Comparison of ENCODE assay signal across 1 cellular context in the genomic region with DNA sequence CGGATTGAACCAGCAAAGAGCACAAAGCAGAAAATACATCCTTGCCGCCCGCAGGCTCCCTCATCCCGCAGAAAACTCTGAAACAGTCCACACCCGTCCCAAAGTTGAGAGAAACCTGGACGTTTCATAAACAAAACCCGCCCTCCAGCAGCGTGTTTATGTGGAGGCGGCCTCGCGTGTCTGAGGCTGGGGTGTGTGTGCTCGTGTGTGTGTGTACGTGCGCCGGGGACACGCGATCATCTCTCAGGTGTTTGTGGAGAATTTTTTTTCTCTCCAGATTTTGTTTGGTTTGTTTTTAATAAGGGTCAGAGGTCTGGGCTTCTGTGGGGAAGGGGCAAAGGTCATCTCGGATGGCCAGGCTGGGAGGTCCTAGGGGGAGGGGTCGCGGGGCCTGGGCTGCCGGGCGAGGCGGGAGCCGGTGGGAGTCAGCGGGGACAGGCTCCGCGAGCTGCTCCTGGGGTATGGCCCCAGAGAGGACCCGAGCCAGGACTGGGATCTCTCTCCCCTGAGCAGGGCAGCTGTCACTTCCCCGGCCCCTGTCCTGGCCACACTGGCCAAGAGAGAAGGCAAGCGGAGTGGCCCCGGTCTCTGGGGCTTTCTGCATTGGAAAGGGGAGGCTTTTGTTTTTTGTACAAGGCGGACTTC.
TF ChIP-seq lines count a peak whose summit lies in the region.

No MANE protein-coding gene starts in this region.

TF ChIP-seq in HepG2, 621 proteins besides CTCF, POLR2A, EP300 and RAD21 (continued from another document and continues in another):
- TF ChIP-seq, protein P1, sequence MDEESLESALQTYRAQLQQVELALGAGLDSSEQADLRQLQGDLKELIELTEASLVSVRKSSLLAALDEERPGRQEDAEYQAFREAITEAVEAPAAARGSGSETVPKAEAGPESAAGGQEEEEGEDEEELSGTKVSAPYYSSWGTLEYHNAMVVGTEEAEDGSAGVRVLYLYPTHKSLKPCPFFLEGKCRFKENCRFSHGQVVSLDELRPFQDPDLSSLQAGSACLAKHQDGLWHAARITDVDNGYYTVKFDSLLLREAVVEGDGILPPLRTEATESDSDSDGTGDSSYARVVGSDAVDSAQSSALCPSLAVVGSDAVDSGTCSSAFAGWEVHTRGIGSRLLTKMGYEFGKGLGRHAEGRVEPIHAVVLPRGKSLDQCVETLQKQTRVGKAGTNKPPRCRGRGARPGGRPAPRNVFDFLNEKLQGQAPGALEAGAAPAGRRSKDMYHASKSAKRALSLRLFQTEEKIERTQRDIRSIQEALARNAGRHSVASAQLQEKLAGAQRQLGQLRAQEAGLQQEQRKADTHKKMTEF (CRISPR knock-in tag; IDR thresholded peaks at IDR 0.05): peak; percentile 70; the same call in 1 of the 2 replicates
- TF ChIP-seq, protein P2, sequence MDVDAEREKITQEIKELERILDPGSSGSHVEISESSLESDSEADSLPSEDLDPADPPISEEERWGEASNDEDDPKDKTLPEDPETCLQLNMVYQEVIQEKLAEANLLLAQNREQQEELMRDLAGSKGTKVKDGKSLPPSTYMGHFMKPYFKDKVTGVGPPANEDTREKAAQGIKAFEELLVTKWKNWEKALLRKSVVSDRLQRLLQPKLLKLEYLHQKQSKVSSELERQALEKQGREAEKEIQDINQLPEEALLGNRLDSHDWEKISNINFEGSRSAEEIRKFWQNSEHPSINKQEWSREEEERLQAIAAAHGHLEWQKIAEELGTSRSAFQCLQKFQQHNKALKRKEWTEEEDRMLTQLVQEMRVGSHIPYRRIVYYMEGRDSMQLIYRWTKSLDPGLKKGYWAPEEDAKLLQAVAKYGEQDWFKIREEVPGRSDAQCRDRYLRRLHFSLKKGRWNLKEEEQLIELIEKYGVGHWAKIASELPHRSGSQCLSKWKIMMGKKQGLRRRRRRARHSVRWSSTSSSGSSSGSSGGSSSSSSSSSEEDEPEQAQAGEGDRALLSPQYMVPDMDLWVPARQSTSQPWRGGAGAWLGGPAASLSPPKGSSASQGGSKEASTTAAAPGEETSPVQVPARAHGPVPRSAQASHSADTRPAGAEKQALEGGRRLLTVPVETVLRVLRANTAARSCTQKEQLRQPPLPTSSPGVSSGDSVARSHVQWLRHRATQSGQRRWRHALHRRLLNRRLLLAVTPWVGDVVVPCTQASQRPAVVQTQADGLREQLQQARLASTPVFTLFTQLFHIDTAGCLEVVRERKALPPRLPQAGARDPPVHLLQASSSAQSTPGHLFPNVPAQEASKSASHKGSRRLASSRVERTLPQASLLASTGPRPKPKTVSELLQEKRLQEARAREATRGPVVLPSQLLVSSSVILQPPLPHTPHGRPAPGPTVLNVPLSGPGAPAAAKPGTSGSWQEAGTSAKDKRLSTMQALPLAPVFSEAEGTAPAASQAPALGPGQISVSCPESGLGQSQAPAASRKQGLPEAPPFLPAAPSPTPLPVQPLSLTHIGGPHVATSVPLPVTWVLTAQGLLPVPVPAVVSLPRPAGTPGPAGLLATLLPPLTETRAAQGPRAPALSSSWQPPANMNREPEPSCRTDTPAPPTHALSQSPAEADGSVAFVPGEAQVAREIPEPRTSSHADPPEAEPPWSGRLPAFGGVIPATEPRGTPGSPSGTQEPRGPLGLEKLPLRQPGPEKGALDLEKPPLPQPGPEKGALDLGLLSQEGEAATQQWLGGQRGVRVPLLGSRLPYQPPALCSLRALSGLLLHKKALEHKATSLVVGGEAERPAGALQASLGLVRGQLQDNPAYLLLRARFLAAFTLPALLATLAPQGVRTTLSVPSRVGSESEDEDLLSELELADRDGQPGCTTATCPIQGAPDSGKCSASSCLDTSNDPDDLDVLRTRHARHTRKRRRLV (CRISPR knock-in tag; IDR thresholded peaks at IDR 0.05): no peak
- TF ChIP-seq, protein P3, sequence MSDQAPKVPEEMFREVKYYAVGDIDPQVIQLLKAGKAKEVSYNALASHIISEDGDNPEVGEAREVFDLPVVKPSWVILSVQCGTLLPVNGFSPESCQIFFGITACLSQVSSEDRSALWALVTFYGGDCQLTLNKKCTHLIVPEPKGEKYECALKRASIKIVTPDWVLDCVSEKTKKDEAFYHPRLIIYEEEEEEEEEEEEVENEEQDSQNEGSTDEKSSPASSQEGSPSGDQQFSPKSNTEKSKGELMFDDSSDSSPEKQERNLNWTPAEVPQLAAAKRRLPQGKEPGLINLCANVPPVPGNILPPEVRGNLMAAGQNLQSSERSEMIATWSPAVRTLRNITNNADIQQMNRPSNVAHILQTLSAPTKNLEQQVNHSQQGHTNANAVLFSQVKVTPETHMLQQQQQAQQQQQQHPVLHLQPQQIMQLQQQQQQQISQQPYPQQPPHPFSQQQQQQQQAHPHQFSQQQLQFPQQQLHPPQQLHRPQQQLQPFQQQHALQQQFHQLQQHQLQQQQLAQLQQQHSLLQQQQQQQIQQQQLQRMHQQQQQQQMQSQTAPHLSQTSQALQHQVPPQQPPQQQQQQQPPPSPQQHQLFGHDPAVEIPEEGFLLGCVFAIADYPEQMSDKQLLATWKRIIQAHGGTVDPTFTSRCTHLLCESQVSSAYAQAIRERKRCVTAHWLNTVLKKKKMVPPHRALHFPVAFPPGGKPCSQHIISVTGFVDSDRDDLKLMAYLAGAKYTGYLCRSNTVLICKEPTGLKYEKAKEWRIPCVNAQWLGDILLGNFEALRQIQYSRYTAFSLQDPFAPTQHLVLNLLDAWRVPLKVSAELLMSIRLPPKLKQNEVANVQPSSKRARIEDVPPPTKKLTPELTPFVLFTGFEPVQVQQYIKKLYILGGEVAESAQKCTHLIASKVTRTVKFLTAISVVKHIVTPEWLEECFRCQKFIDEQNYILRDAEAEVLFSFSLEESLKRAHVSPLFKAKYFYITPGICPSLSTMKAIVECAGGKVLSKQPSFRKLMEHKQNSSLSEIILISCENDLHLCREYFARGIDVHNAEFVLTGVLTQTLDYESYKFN (CRISPR knock-in tag; conservative IDR thresholded peaks at IDR 0.05): peak; percentile 94
- TF ChIP-seq ZNF382 (CRISPR knock-in tag; IDR thresholded peaks at IDR 0.05; ENCODE audit: borderline replicate concordance) (no peak), ZNF619 (CRISPR knock-in tag; IDR thresholded peaks at IDR 0.05) (no peak), RFXAP (CRISPR knock-in tag; IDR thresholded peaks at IDR 0.05; ENCODE audit: borderline replicate concordance) (no peak), CHD4 (IDR thresholded peaks at IDR 0.05; ENCODE audit: borderline replicate concordance, low read length) (peak; percentile 36; the same call in 1 of the 2 replicates), SIN3B (IDR thresholded peaks at IDR 0.05; ENCODE audit: low read length) (no peak), CREM (IDR thresholded peaks at IDR 0.05) (peak; percentile 46; the same call in 1 of the 2 replicates), CREM (CRISPR knock-in tag; IDR thresholded peaks at IDR 0.05) (no peak), KDM2A (CRISPR knock-in tag; IDR thresholded peaks at IDR 0.05; ENCODE audit: borderline replicate concordance, low read depth) (peak; percentile 47; the same call in 1 of the 2 replicates), SMAD9 (CRISPR knock-in tag; IDR thresholded peaks at IDR 0.05) (no peak), HOXA9 (CRISPR knock-in tag; IDR thresholded peaks at IDR 0.05; ENCODE audit: borderline replicate concordance) (no peak), GFI1 (CRISPR knock-in tag; IDR thresholded peaks at IDR 0.05; ENCODE audit: borderline replicate concordance) (peak; percentile 97), RCOR2 (CRISPR knock-in tag; IDR thresholded peaks at IDR 0.05) (peak; percentile 53), MIXL1 (CRISPR knock-in tag; IDR thresholded peaks at IDR 0.05) (peak; percentile 36; the same call in 1 of the 2 replicates), ZNF431 (CRISPR knock-in tag; IDR thresholded peaks at IDR 0.05; ENCODE audit: borderline replicate concordance, low read depth) (peak; percentile 57; the same call in 1 of the 2 replicates), ZNF160 (CRISPR knock-in tag; IDR thresholded peaks at IDR 0.05) (no peak), HDAC1 (CRISPR knock-in tag; IDR thresholded peaks at IDR 0.05) (peak; percentile 92), ZNF547 (CRISPR knock-in tag; IDR thresholded peaks at IDR 0.05) (peak; percentile 83), ADNP (CRISPR knock-in tag; IDR thresholded peaks at IDR 0.05) (no peak), RBAK (CRISPR knock-in tag; IDR thresholded peaks at IDR 0.05) (no peak), POLR2AphosphoS2 (IDR thresholded peaks at IDR 0.05; ENCODE audit: low read depth, low read length) (no peak), ARID2 (CRISPR knock-in tag; IDR thresholded peaks at IDR 0.05; ENCODE audit: borderline replicate concordance) (no peak; the same call in 1 of the 2 replicates), STAG1 (CRISPR knock-in tag; IDR thresholded peaks at IDR 0.05) (peak; percentile 2; the same call in 1 of the 2 replicates), MTF1 (CRISPR knock-in tag; IDR thresholded peaks at IDR 0.05) (no peak), MZF1 (CRISPR knock-in tag; IDR thresholded peaks at IDR 0.05; ENCODE audit: borderline replicate concordance) (no peak), IKZF4 (CRISPR knock-in tag; IDR thresholded peaks at IDR 0.05; ENCODE audit: borderline replicate concordance, low read depth, not compliant biosample characterization) (peak; percentile 6), ZNF83 (CRISPR knock-in tag; IDR thresholded peaks at IDR 0.05; ENCODE audit: borderline replicate concordance) (no peak), DR1 (CRISPR knock-in tag; IDR thresholded peaks at IDR 0.05) (no peak), TP53 (CRISPR knock-in tag; conservative IDR thresholded peaks at IDR 0.05) (0 out of 2 replicates have a peak, but pooled peaks have one; percentile 4), NCOA1 (CRISPR knock-in tag; IDR thresholded peaks at IDR 0.05) (0 out of 2 replicates have a peak, but pooled peaks have one; percentile 19), POLR2G (IDR thresholded peaks at IDR 0.05; ENCODE audit: low read depth, low read length) (peak; percentile 74), HMG20A (CRISPR knock-in tag; IDR thresholded peaks at IDR 0.05; ENCODE audit: borderline replicate concordance) (peak; percentile 80; the same call in 1 of the 2 replicates), ZNF326 (CRISPR knock-in tag; IDR thresholded peaks at IDR 0.05; ENCODE audit: borderline replicate concordance) (no peak)
- TF ChIP-seq, protein P4, sequence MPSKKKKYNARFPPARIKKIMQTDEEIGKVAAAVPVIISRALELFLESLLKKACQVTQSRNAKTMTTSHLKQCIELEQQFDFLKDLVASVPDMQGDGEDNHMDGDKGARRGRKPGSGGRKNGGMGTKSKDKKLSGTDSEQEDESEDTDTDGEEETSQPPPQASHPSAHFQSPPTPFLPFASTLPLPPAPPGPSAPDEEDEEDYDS (CRISPR knock-in tag; IDR thresholded peaks at IDR 0.05): no peak; the same call in 1 of the 2 replicates
- TF ChIP-seq, protein P5, sequence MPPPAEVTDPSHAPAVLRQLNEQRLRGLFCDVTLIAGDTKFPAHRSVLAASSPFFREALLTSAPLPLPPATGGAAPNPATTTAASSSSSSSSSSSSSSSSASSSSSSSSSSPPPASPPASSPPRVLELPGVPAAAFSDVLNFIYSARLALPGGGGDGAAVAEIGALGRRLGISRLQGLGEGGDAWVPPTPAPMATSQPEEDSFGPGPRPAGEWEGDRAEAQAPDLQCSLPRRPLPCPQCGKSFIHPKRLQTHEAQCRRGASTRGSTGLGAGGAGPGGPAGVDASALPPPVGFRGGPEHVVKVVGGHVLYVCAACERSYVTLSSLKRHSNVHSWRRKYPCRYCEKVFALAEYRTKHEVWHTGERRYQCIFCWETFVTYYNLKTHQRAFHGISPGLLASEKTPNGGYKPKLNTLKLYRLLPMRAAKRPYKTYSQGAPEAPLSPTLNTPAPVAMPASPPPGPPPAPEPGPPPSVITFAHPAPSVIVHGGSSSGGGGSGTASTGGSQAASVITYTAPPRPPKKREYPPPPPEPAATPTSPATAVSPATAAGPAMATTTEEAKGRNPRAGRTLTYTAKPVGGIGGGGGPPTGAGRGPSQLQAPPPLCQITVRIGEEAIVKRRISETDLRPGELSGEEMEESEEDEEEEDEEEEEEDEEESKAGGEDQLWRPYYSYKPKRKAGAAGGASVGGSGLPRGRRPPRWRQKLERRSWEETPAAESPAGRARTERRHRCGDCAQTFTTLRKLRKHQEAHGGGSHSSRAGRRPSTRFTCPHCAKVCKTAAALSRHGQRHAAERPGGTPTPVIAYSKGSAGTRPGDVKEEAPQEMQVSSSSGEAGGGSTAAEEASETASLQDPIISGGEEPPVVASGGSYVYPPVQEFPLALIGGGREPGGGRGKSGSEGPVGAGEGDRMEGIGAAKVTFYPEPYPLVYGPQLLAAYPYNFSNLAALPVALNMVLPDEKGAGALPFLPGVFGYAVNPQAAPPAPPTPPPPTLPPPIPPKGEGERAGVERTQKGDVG (CRISPR knock-in tag; IDR thresholded peaks at IDR 0.05; ENCODE audit: borderline replicate concordance): 0 out of 2 replicates have a peak, but pooled peaks have one; percentile 45
- TF ChIP-seq, protein P6, sequence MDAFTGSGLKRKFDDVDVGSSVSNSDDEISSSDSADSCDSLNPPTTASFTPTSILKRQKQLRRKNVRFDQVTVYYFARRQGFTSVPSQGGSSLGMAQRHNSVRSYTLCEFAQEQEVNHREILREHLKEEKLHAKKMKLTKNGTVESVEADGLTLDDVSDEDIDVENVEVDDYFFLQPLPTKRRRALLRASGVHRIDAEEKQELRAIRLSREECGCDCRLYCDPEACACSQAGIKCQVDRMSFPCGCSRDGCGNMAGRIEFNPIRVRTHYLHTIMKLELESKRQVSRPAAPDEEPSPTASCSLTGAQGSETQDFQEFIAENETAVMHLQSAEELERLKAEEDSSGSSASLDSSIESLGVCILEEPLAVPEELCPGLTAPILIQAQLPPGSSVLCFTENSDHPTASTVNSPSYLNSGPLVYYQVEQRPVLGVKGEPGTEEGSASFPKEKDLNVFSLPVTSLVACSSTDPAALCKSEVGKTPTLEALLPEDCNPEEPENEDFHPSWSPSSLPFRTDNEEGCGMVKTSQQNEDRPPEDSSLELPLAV (CRISPR knock-in tag; conservative IDR thresholded peaks at IDR 0.05; ENCODE audit: low read depth): no peak
